In genomic region chr19:43824572-43824971, GRCh38 we compare ENCODE assay signal across 11 cellular contexts. TPM values are rescaled to one million over a fixed set of nuclear protein-coding genes. Genes with fewer than 3 reads are reported as not detected.
DNase-seq lines count a peak whose midpoint lies in the region; ATAC-seq, FAIRE-seq and TF ChIP-seq lines count a peak whose summit lies in the region.
"Not testable (repeated sequence)": the region's sequence is repeated elsewhere in the genome, so short reads cannot be mapped to it uniquely, and the experiment has no call there.
"Had no signal": no experiment of that assay in that cellular context is flagged by ENCODE, and none has a peak within 500 bp of the region (broad histone marks: within the 10 kb centered on the region; RNA-seq: fewer than 3 reads in every experiment).

No MANE protein-coding gene starts in this region.

- H3K4me3 ChIP-seq in PC-3 (ENCODE audit: low read length); HepG2 (replicated peaks in 1 of 3; ENCODE audit: insufficient read depth in 1 of 3, low read depth in 2 of 3, low read length in 3 of 3): not testable (repeated sequence)

- not testable (repeated sequence) for H3F3A ChIP-seq in PC-3 (ENCODE audit: low read length, unreplicated experiment)

- POLR2A ChIA-PET in PC-3 (lab: Charles Lee; ENCODE audit: unreplicated experiment); MCF 10A (lab: Yijun Ruan, JAX); HepG2 (lab: Yijun Ruan, JAX): not testable (repeated sequence)

- H2AFZ ChIP-seq in PC-3 (ENCODE audit: low read length); HepG2 (ENCODE audit: low read length): not testable (repeated sequence)

- H3K79me2 ChIP-seq in PC-3 (ENCODE audit: low read length); HepG2 (ENCODE audit: insufficient read depth, low read length): not testable (repeated sequence)

- not testable (repeated sequence) for H3K27me3 Mint-ChIP-seq in MCF 10A (ENCODE audit: insufficient read depth, unreplicated experiment)

- not testable (repeated sequence) for TF ChIP-seq POLR2A in HepG2 (IDR thresholded peaks at IDR 0.05; ENCODE audit: insufficient read depth in 1 of 2, low read depth in 2 of 2, low read length in 2 of 2)

- TF ChIP-seq EP300 in HepG2 (IDR thresholded peaks at IDR 0.05; ENCODE audit: low read depth in 2 of 2, low read length in 2 of 2); HepG2 (CRISPR knock-in tag; IDR thresholded peaks at IDR 0.05; ENCODE audit: borderline replicate concordance): not testable (repeated sequence)

- H3K9me3 Mint-ChIP-seq in MCF 10A (ENCODE audit: unreplicated experiment), result not testable (repeated sequence)

- peak; percentile 43 for DNase-seq in EH (ENCODE audit: low read depth)
- DNase-seq in M059J (ENCODE audit: low read depth), result peak; percentile 40
- peak; percentile 27 for DNase-seq in NCI-H69 (lab: John Stamatoyannopoulos, UW)
- peak; percentile 24 for DNase-seq in PC-3
- DNase-seq in MCF 10A (ENCODE audit: unreplicated experiment), result peak; percentile 35
- DNase-seq in fibroblast of gingiva (ENCODE audit: low read depth), result peak; percentile 22
- DNase-seq in HepG2 (ENCODE audit: low spot score), result peak; percentile 12

- not testable (repeated sequence) for H3K4me3 Mint-ChIP-seq in MCF 10A (ENCODE audit: unreplicated experiment)

- in situ Hi-C loops in HepG2 (cut with HindIII; ENCODE audit: extremely low pct_ligation_motif_present, low pct_unique_long_range_greater_than_20kb), result not testable (repeated sequence)

- not testable (repeated sequence) for H3K4me1 ChIP-seq in PC-3 (ENCODE audit: insufficient read depth, low read length); HepG2 (ENCODE audit: insufficient read depth, low read length)

- H3K36me3 Mint-ChIP-seq in MCF 10A (ENCODE audit: insufficient read depth, unreplicated experiment), result peaks cover 16% of the 10 kb centered on the region

- H3K27ac ChIP-seq in PC-3 (ENCODE audit: low read length); HepG2 (ENCODE audit: extremely low read length, insufficient read depth, low read length): not testable (repeated sequence)

- TF ChIP-seq RAD21 in HepG2 (CRISPR knock-in tag; IDR thresholded peaks at IDR 0.05), result not testable (repeated sequence)

- H3K36me3 ChIP-seq in PC-3 (ENCODE audit: low read depth, low read length); HepG2 (replicated peaks in 1 of 2; ENCODE audit: control insufficient read depth in 1 of 2, insufficient read depth in 2 of 2, low read length in 2 of 2): not testable (repeated sequence)

- H3K27ac Mint-ChIP-seq in MCF 10A (ENCODE audit: low read depth, unreplicated experiment), result not testable (repeated sequence)

- TF ChIP-seq CTCF in PC-3 (conservative IDR thresholded peaks at IDR 0.05; ENCODE audit: low read depth, low read length); MCF 10A (IDR thresholded peaks at IDR 0.05; ENCODE audit: unreplicated experiment); HepG2 (CRISPR knock-in tag; IDR thresholded peaks at IDR 0.05): not testable (repeated sequence)

- BruUV-seq in PC-3 (replicated peaks; lab: Mats Ljungman, UMichigan); MCF 10A (replicated peaks; lab: Mats Ljungman, UMichigan); HepG2 (replicated peaks; lab: Mats Ljungman, UMichigan): not testable (repeated sequence)

- CTCF ChIA-PET in PC-3 (lab: Charles Lee); MCF 10A (lab: Yijun Ruan, JAX); HepG2 (lab: Yijun Ruan, JAX; ENCODE audit: low intra/inter-chr PET ratio, low total read pairs): not testable (repeated sequence)

- intact Hi-C loops in PC-3 (cut with micrococcal nuclease); MCF 10A (cut with micrococcal nuclease): not testable (repeated sequence)
- intact Hi-C loops in HepG2 (cut with micrococcal nuclease; ENCODE audit: unreplicated experiment), result loop anchor here (10.0 kb wide), 1 partner anchor 110 kb away; the partner anchor contains the start of gene ZNF45

- not testable (repeated sequence) for H3K4me1 Mint-ChIP-seq in MCF 10A (ENCODE audit: insufficient read depth, unreplicated experiment)

- WGBS in HepG2 (ENCODE audit: low lambda C conversion rate), result 0% methylated on average over 4 of the region's 4 CpGs

- not testable (repeated sequence) for H4K20me1 ChIP-seq in PC-3 (ENCODE audit: low read length); HepG2 (ENCODE audit: insufficient read depth, low read length)

- not testable (repeated sequence) for H3K9ac ChIP-seq in PC-3 (ENCODE audit: low read length); HepG2 (ENCODE audit: insufficient read depth, low read depth, low read length)

- FAIRE-seq in HepG2 (lab: Jason Lieb, UNC), result not testable (repeated sequence)

- H3K9me3 ChIP-seq in PC-3 (ENCODE audit: low read length); HepG2 (ENCODE audit: low read length): not testable (repeated sequence)

- H3K9me2 ChIP-seq in PC-3 (replicated peaks; ENCODE audit: low read length), result not testable (repeated sequence)

- not testable (repeated sequence) for H3K27me3 ChIP-seq in PC-3 (ENCODE audit: low read length); HepG2 (ENCODE audit: control insufficient read depth in 1 of 2, insufficient read depth in 2 of 2, low read length in 2 of 2)

- not testable (repeated sequence) for ATAC-seq in PC-3, HepG2

- H3K4me2 ChIP-seq in PC-3 (ENCODE audit: low read length); HepG2 (ENCODE audit: low read depth, low read length): not testable (repeated sequence)

RNA-seq across cellular contexts. Expression of gene ZNF283, which starts 2.5 kb away (rescaled TPM):
- 4.2 and 5.6 TPM in 2 replicates for total RNA-seq in M059J (2014; rRNA removed; shearing (Covaris generic))
- total RNA-seq in PC-3 (2014; rRNA removed) (3.0 and 4.0 TPM in 2 replicates), MCF 10A (2022) (14.7 and 15.4 TPM in 2 replicates), HepG2 (2016; rRNA removed; fragmentation: Illumina TruSeq; extraction: Trizol) (11.1 and 13.2 TPM in 2 replicates)
- 1.6 and 1.9 TPM in 2 replicates for total RNA-seq in HepG2 (2016; cell fraction: cytosol; rRNA removed; fragmentation: Illumina TruSeq; extraction: Trizol; ENCODE audit: low read depth)
- 11.4 and 13.3 TPM in 2 replicates for total RNA-seq in HepG2 (2016; cell fraction: insoluble cytoplasmic fraction; rRNA removed; fragmentation: Illumina TruSeq; extraction: Trizol)
- 4.8 and 5.0 TPM in 2 replicates for total RNA-seq in HepG2 (2016; cell fraction: membrane; rRNA removed; fragmentation: Illumina TruSeq; extraction: Trizol)
- 15.9 and 20.2 TPM in 2 replicates for total RNA-seq in HepG2 (2016; cell fraction: nucleus; rRNA removed; fragmentation: Illumina TruSeq; extraction: Trizol)
- polyA plus RNA-seq in HepG2 (2011; rRNA removed), result 1.7 and 2.0 TPM in 2 replicates
- 0.50 and 1.1 TPM in 2 replicates for polyA plus RNA-seq in HepG2 (2011; cell fraction: cytosol; rRNA removed)
- polyA plus RNA-seq in HepG2 (2011; cell fraction: nucleus; rRNA removed), result 3.7 and 3.9 TPM in 2 replicates
- 2.0 and 3.4 TPM in 2 replicates for polyA plus RNA-seq in HepG2 (2012)
- 0.23 and 0.31 TPM in 2 replicates for polyA plus RNA-seq in HepG2 (2016; cell fraction: cytosol; fragmentation: Illumina TruSeq; extraction: Trizol; ENCODE audit: low read depth)
- polyA plus RNA-seq in HepG2 (2016; cell fraction: insoluble cytoplasmic fraction; fragmentation: Illumina TruSeq; extraction: Trizol; ENCODE audit: low read depth), result 4.8 and 6.6 TPM in 2 replicates
- 0.88 and 0.95 TPM in 2 replicates for polyA plus RNA-seq in HepG2 (2016; cell fraction: membrane; fragmentation: Illumina TruSeq; extraction: Trizol; ENCODE audit: low read depth)
- polyA plus RNA-seq in HepG2 (2016; cell fraction: nucleus; fragmentation: Illumina TruSeq; extraction: Trizol; ENCODE audit: insufficient read depth, low read depth), result 9.2 and 9.7 TPM in 2 replicates
- polyA minus RNA-seq in HepG2 (2011; rRNA and poly(A)+ RNA removed; ENCODE audit: low replicate concordance), result 3.7 and 5.8 TPM in 2 replicates
- polyA minus RNA-seq in HepG2 (2011; cell fraction: cytosol; rRNA and poly(A)+ RNA removed), result 2.0 and 2.1 TPM in 2 replicates
- polyA minus RNA-seq in HepG2 (2011; cell fraction: nucleus; rRNA and poly(A)+ RNA removed), result 25.6 and 34.8 TPM in 2 replicates

RNA-seq across cellular contexts. Expression of gene LYPD5, which starts 22.3 kb away (rescaled TPM):
- 2.1 and 5.5 TPM in 2 replicates for total RNA-seq in M059J (2014; rRNA removed; shearing (Covaris generic))
- total RNA-seq in PC-3 (2014; rRNA removed), result 0.35 and 6.8 TPM in 2 replicates
- total RNA-seq in MCF 10A (2022), result 0.21 and 0.47 TPM in 2 replicates
- total RNA-seq in HepG2 (2016; rRNA removed; fragmentation: Illumina TruSeq; extraction: Trizol), result not detected in 2 replicates
- not detected in 2 replicates for total RNA-seq in HepG2 (2016; cell fraction: cytosol; rRNA removed; fragmentation: Illumina TruSeq; extraction: Trizol; ENCODE audit: low read depth)
- not detected in 2 replicates for total RNA-seq in HepG2 (2016; cell fraction: insoluble cytoplasmic fraction; rRNA removed; fragmentation: Illumina TruSeq; extraction: Trizol)
- not detected in 2 replicates for total RNA-seq in HepG2 (2016; cell fraction: membrane; rRNA removed; fragmentation: Illumina TruSeq; extraction: Trizol)
- total RNA-seq in HepG2 (2016; cell fraction: nucleus; rRNA removed; fragmentation: Illumina TruSeq; extraction: Trizol), result not detected in 2 replicates
- not detected in 2 replicates for polyA plus RNA-seq in HepG2 (2011; rRNA removed)
- not detected in 2 replicates for polyA plus RNA-seq in HepG2 (2011; cell fraction: cytosol; rRNA removed)
- polyA plus RNA-seq in HepG2 (2011; cell fraction: nucleus; rRNA removed), result not detected in 2 replicates
- polyA plus RNA-seq in HepG2 (2012), result not detected in 2 replicates
- not detected in 2 replicates for polyA plus RNA-seq in HepG2 (2016; cell fraction: cytosol; fragmentation: Illumina TruSeq; extraction: Trizol; ENCODE audit: low read depth)
- polyA plus RNA-seq in HepG2 (2016; cell fraction: insoluble cytoplasmic fraction; fragmentation: Illumina TruSeq; extraction: Trizol; ENCODE audit: low read depth), result not detected in 2 replicates
- not detected in 2 replicates for polyA plus RNA-seq in HepG2 (2016; cell fraction: membrane; fragmentation: Illumina TruSeq; extraction: Trizol; ENCODE audit: low read depth)
- polyA plus RNA-seq in HepG2 (2016; cell fraction: nucleus; fragmentation: Illumina TruSeq; extraction: Trizol; ENCODE audit: insufficient read depth, low read depth), result not detected in 2 replicates
- 0.08 and 1.3 TPM in 2 replicates for polyA minus RNA-seq in HepG2 (2011; rRNA and poly(A)+ RNA removed; ENCODE audit: low replicate concordance)
- polyA minus RNA-seq in HepG2 (2011; cell fraction: cytosol; rRNA and poly(A)+ RNA removed), result not detected in 2 replicates
- not detected in 2 replicates for polyA minus RNA-seq in HepG2 (2011; cell fraction: nucleus; rRNA and poly(A)+ RNA removed)
- total RNA-seq: A673; CD8-positive, alpha-beta T cell; G401 had no signal

RNA-seq across cellular contexts. Expression of gene KCNN4, which starts 43.8 kb away (rescaled TPM):
- total RNA-seq in M059J (2014; rRNA removed; shearing (Covaris generic)), result 20.6 and 30.3 TPM in 2 replicates
- 45.7 and 57.7 TPM in 2 replicates for total RNA-seq in PC-3 (2014; rRNA removed)
- total RNA-seq in MCF 10A (2022), result 34.2 and 45.9 TPM in 2 replicates
- total RNA-seq in HepG2 (2016; rRNA removed; fragmentation: Illumina TruSeq; extraction: Trizol), result 0.13 TPM in 1 of 2 replicates, not detected in the other
- not detected in 2 replicates for total RNA-seq in HepG2 (2016; cell fraction: cytosol; rRNA removed; fragmentation: Illumina TruSeq; extraction: Trizol; ENCODE audit: low read depth)
- 0.15 TPM in 1 of 2 replicates, not detected in the other for total RNA-seq in HepG2 (2016; cell fraction: insoluble cytoplasmic fraction; rRNA removed; fragmentation: Illumina TruSeq; extraction: Trizol)
- not detected in 2 replicates for total RNA-seq in HepG2 (2016; cell fraction: membrane; rRNA removed; fragmentation: Illumina TruSeq; extraction: Trizol)
- total RNA-seq in HepG2 (2016; cell fraction: nucleus; rRNA removed; fragmentation: Illumina TruSeq; extraction: Trizol), result 0.50 TPM in 1 of 2 replicates, not detected in the other
- polyA plus RNA-seq in HepG2 (2011; rRNA removed), result 0.25 and 0.60 TPM in 2 replicates
- polyA plus RNA-seq in HepG2 (2011; cell fraction: cytosol; rRNA removed), result 0.18 and 0.19 TPM in 2 replicates
- 0.92 and 1.2 TPM in 2 replicates for polyA plus RNA-seq in HepG2 (2011; cell fraction: nucleus; rRNA removed)
- polyA plus RNA-seq in HepG2 (2012), result 0.19 TPM in 1 of 2 replicates, not detected in the other
- 0.06 TPM in 1 of 2 replicates, not detected in the other for polyA plus RNA-seq in HepG2 (2016; cell fraction: cytosol; fragmentation: Illumina TruSeq; extraction: Trizol; ENCODE audit: low read depth)
- polyA plus RNA-seq in HepG2 (2016; cell fraction: insoluble cytoplasmic fraction; fragmentation: Illumina TruSeq; extraction: Trizol; ENCODE audit: low read depth), result not detected in 2 replicates
- not detected in 2 replicates for polyA plus RNA-seq in HepG2 (2016; cell fraction: membrane; fragmentation: Illumina TruSeq; extraction: Trizol; ENCODE audit: low read depth)
- 0.37 and 0.55 TPM in 2 replicates for polyA plus RNA-seq in HepG2 (2016; cell fraction: nucleus; fragmentation: Illumina TruSeq; extraction: Trizol; ENCODE audit: insufficient read depth, low read depth)
- polyA minus RNA-seq in HepG2 (2011; rRNA and poly(A)+ RNA removed; ENCODE audit: low replicate concordance), result 0.16 and 81.5 TPM in 2 replicates
- 0.89 and 0.97 TPM in 2 replicates for polyA minus RNA-seq in HepG2 (2011; cell fraction: cytosol; rRNA and poly(A)+ RNA removed)
- 0.64 TPM in 1 of 2 replicates, not detected in the other for polyA minus RNA-seq in HepG2 (2011; cell fraction: nucleus; rRNA and poly(A)+ RNA removed)
- total RNA-seq: A673 had no signal

RNA-seq across cellular contexts. Expression of gene ZNF404, which starts 59.2 kb away (rescaled TPM):
- 1.7 and 2.0 TPM in 2 replicates for total RNA-seq in M059J (2014; rRNA removed; shearing (Covaris generic))
- total RNA-seq in PC-3 (2014; rRNA removed) (0.46 TPM in 1 of 2 replicates, not detected in the other), MCF 10A (2022) (1.2 TPM in 2 replicates), HepG2 (2016; rRNA removed; fragmentation: Illumina TruSeq; extraction: Trizol) (1.2 and 2.6 TPM in 2 replicates)
- 0.40 and 0.44 TPM in 2 replicates for total RNA-seq in HepG2 (2016; cell fraction: cytosol; rRNA removed; fragmentation: Illumina TruSeq; extraction: Trizol; ENCODE audit: low read depth)
- 1.5 and 1.8 TPM in 2 replicates for total RNA-seq in HepG2 (2016; cell fraction: insoluble cytoplasmic fraction; rRNA removed; fragmentation: Illumina TruSeq; extraction: Trizol)
- 0.52 and 1.1 TPM in 2 replicates for total RNA-seq in HepG2 (2016; cell fraction: membrane; rRNA removed; fragmentation: Illumina TruSeq; extraction: Trizol)
- 1.6 and 1.7 TPM in 2 replicates for total RNA-seq in HepG2 (2016; cell fraction: nucleus; rRNA removed; fragmentation: Illumina TruSeq; extraction: Trizol)
- polyA plus RNA-seq in HepG2 (2011; rRNA removed), result 0.61 and 1.0 TPM in 2 replicates
- polyA plus RNA-seq in HepG2 (2011; cell fraction: cytosol; rRNA removed), result 0.20 and 0.38 TPM in 2 replicates
- 0.87 and 2.3 TPM in 2 replicates for polyA plus RNA-seq in HepG2 (2011; cell fraction: nucleus; rRNA removed)
- polyA plus RNA-seq in HepG2 (2012), result 1.7 and 1.8 TPM in 2 replicates
- polyA plus RNA-seq in HepG2 (2016; cell fraction: cytosol; fragmentation: Illumina TruSeq; extraction: Trizol; ENCODE audit: low read depth), result 0.07 and 0.34 TPM in 2 replicates
- polyA plus RNA-seq in HepG2 (2016; cell fraction: insoluble cytoplasmic fraction; fragmentation: Illumina TruSeq; extraction: Trizol; ENCODE audit: low read depth), result 1.3 and 1.6 TPM in 2 replicates
- polyA plus RNA-seq in HepG2 (2016; cell fraction: membrane; fragmentation: Illumina TruSeq; extraction: Trizol; ENCODE audit: low read depth), result 0.23 and 0.26 TPM in 2 replicates
- 1.7 and 3.0 TPM in 2 replicates for polyA plus RNA-seq in HepG2 (2016; cell fraction: nucleus; fragmentation: Illumina TruSeq; extraction: Trizol; ENCODE audit: insufficient read depth, low read depth)
- polyA minus RNA-seq in HepG2 (2011; rRNA and poly(A)+ RNA removed; ENCODE audit: low replicate concordance), result not detected in 2 replicates
- polyA minus RNA-seq in HepG2 (2011; cell fraction: cytosol; rRNA and poly(A)+ RNA removed), result 0.44 and 0.49 TPM in 2 replicates
- polyA minus RNA-seq in HepG2 (2011; cell fraction: nucleus; rRNA and poly(A)+ RNA removed), result 0.77 and 0.99 TPM in 2 replicates
- total RNA-seq: G401 had no signal
- polyA plus RNA-seq: CD14-positive monocyte had no signal

Comparison
In these comparisons a context has a peak if more than half of its experiments do, and no peak if none do; other contexts are left out.
1. RNA of gene KCNN4, which starts 43.8 kb away (total RNA-seq): 34.2 to 45.9 TPM in MCF 10A, 45.7 to 57.7 TPM in PC-3 and 20.6 to 30.3 TPM in M059J; 0.13 to 0.50 TPM in HepG2; every median in the first group is over 10 times any median in the second.
2. Peak in every context shown above with its lines, with median percentiles within 50 percentile points of each other: DNase-seq.